In genomic region chr20:49216991-49217578, GRCh38 we compare ENCODE assay signal across 8 cellular contexts. TPM values are rescaled to one million over a fixed set of nuclear protein-coding genes. Genes with fewer than 3 reads are reported as not detected.
DNase-seq lines count a peak whose midpoint lies in the region; ATAC-seq and TF ChIP-seq lines count a peak whose summit lies in the region.

No MANE protein-coding gene starts in this region.

- H3K27ac Mint-ChIP-seq in CD8-positive, alpha-beta memory T cell, result peak overlapping the region; percentile 48 to 96 (median 84)
- H3K27ac Mint-ChIP-seq in dendritic cell treated with granulocyte-macrophage colony-stimulating factor and Interleukin-4, amounts not matched to agents 40 ng/mL and 50 ng/mL, for 4 days, result no peak overlapping the region

- CTCF ChIA-PET in CD8-positive, alpha-beta memory T cell (lab: Charles Lee), result interaction anchor here (0.7 to 6.4 kb wide), 34 partner anchors 12 to 188 kb away, joined by 3 to 98 read pairs (median 5); partner anchors contain the start of gene STAU1

- no peak overlapping the region for H3K27ac ChIP-seq in CD8-positive, alpha-beta memory T cell (ENCODE audit: low read depth, low read length)
- H3K27ac ChIP-seq in right lobe of liver, result no peak overlapping the region

- POLR2A ChIA-PET in CD8-positive, alpha-beta memory T cell (lab: Charles Lee), result interaction anchor here (0.6 to 1.4 kb wide), 4 partner anchors 30 to 84 kb away, joined by 3 to 6 read pairs (median 6); partner anchors contain the start of gene STAU1

- intact Hi-C loops in dendritic cell treated with granulocyte-macrophage colony-stimulating factor and Interleukin-4, amounts not matched to agents 40 ng/mL and 50 ng/mL, for 4 days (cut with micrococcal nuclease), result loop anchor here (1.0 to 10.0 kb wide), 2 partner anchors 52 to 84 kb away; no protein-coding TSS in a partner anchor
- intact Hi-C loops in right lobe of liver (cut with DNase I), result loop anchor here in 1 of 2 donors (5.0 kb wide), 1 partner anchor 80 kb away; no protein-coding TSS in a partner anchor

- no peaks in the 10 kb centered on the region for H3K27me3 ChIP-seq in CD8-positive, alpha-beta memory T cell (ENCODE audit: insufficient read depth, low read length, poor library complexity, severe bottlenecking)
- H3K27me3 ChIP-seq in right lobe of liver, result no peaks in the 10 kb centered on the region

- H3K4me3 ChIP-seq in CD8-positive, alpha-beta memory T cell (ENCODE audit: low read length), result no peak overlapping the region
- no peak overlapping the region for H3K4me3 ChIP-seq in right lobe of liver

- no peaks in the 10 kb centered on the region for H3K9me3 Mint-ChIP-seq in CD8-positive, alpha-beta memory T cell
- H3K9me3 Mint-ChIP-seq in dendritic cell treated with granulocyte-macrophage colony-stimulating factor and Interleukin-4, amounts not matched to agents 40 ng/mL and 50 ng/mL, for 4 days, result no peaks in the 10 kb centered on the region

- no peaks in the 10 kb centered on the region for H3K36me3 ChIP-seq in CD8-positive, alpha-beta memory T cell (ENCODE audit: insufficient read depth, low read length)
- H3K36me3 ChIP-seq in right lobe of liver, result peaks cover 0 to 8% (median under 1%) of the 10 kb centered on the region in 4 donors

- ATAC-seq in right lobe of liver (peak; percentile 69 to 77 (median 74)), GM19452 (IDR thresholded peaks at IDR 0.05; ENCODE audit: unreplicated experiment) (no peak)

- peaks cover 27 to 40% (median 32%) of the 10 kb centered on the region in 3 donors for H3K4me1 Mint-ChIP-seq in CD8-positive, alpha-beta memory T cell
- peaks cover 18% of the 10 kb centered on the region for H3K4me1 Mint-ChIP-seq in dendritic cell treated with granulocyte-macrophage colony-stimulating factor and Interleukin-4, amounts not matched to agents 40 ng/mL and 50 ng/mL, for 4 days (ENCODE audit: low read depth)

- no peaks in the 10 kb centered on the region for H3K9me3 ChIP-seq in CD8-positive, alpha-beta memory T cell (ENCODE audit: low read length)
- no peaks in the 10 kb centered on the region for H3K9me3 ChIP-seq in right lobe of liver

- peaks cover 3 to 4% of the 10 kb centered on the region in 2 donors for H3K27me3 Mint-ChIP-seq in CD8-positive, alpha-beta memory T cell
- no peaks in the 10 kb centered on the region for H3K27me3 Mint-ChIP-seq in dendritic cell treated with granulocyte-macrophage colony-stimulating factor and Interleukin-4, amounts not matched to agents 40 ng/mL and 50 ng/mL, for 4 days

- peaks cover 23% of the 10 kb centered on the region for H3K4me1 ChIP-seq in CD8-positive, alpha-beta memory T cell (ENCODE audit: insufficient read depth, low read length)
- peaks cover 0 to 16% (median 3%) of the 10 kb centered on the region in 4 donors for H3K4me1 ChIP-seq in right lobe of liver

- peaks cover 0 to 25% (median 0%) of the 10 kb centered on the region in 3 donors for H3K36me3 Mint-ChIP-seq in CD8-positive, alpha-beta memory T cell
- peaks cover 28% of the 10 kb centered on the region for H3K36me3 Mint-ChIP-seq in dendritic cell treated with granulocyte-macrophage colony-stimulating factor and Interleukin-4, amounts not matched to agents 40 ng/mL and 50 ng/mL, for 4 days (ENCODE audit: low read depth)

- peak; percentile 79 to 94 (median 89) for DNase-seq in CD8-positive, alpha-beta memory T cell
- peak; percentile 87 for DNase-seq in HS-27A (ENCODE audit: low read depth)
- DNase-seq in NCI-H82 (lab: John Stamatoyannopoulos, UW), result peak; percentile 96
- peak; percentile 97 for DNase-seq in activated CD4-positive, alpha-beta T cell treated with anti-CD3 and anti-CD28 coated beads, Interleukin-2, amount 50 U/mL, for 1 hour
- peak; percentile 92 to 95 (median 93) for DNase-seq in right lobe of liver
- DNase-seq in stimulated activated CD4-positive, alpha-beta T cell treated with anti-CD3 and anti-CD28 coated beads, Interleukin-4, amount 100 ng/mL, for 48 hours (ENCODE audit: low read depth in 2 of 2), result peak; percentile 96 to 99

- peak; percentile 87 to 92 (median 88) for TF ChIP-seq CTCF in right lobe of liver (IDR thresholded peaks at IDR 0.05)

- H3K4me3 Mint-ChIP-seq in CD8-positive, alpha-beta memory T cell, result peak overlapping the region; percentile 7 to 76 (median 68)
- peak overlapping the region; percentile 9 for H3K4me3 Mint-ChIP-seq in dendritic cell treated with granulocyte-macrophage colony-stimulating factor and Interleukin-4, amounts not matched to agents 40 ng/mL and 50 ng/mL, for 4 days

- WGBS in right lobe of liver (ENCODE audit: insufficient coverage, low coverage, low lambda C conversion rate, missing lambda C conversion rate), result 11% methylated on average over 10 of the region's 11 CpGs

- TF ChIP-seq POLR2A in right lobe of liver (IDR thresholded peaks at IDR 0.05), result no peak

RNA-seq across cellular contexts. Expression of gene DDX27, which starts 2.1 kb away (rescaled TPM):
- 10 to 100 TPM; 67.3 to 68.7 TPM for total RNA-seq in CD8-positive, alpha-beta memory T cell
- 50.1 TPM for polyA plus RNA-seq in CD8-positive, alpha-beta memory T cell
- 10 to 100 TPM in 5 of 6 experiments, 1 to 10 TPM in 1; 7.6 to 15.7 (median 11.6) TPM for total RNA-seq in right lobe of liver

RNA-seq across cellular contexts. Expression of gene STAU1, which starts 29.0 kb away (rescaled TPM):
- total RNA-seq in CD8-positive, alpha-beta memory T cell, result 10 to 100 TPM; 76.8 to 77.6 TPM
- polyA plus RNA-seq in CD8-positive, alpha-beta memory T cell, result 40.5 TPM
- 10 to 100 TPM; 53.7 to 96.6 (median 70.4) TPM for total RNA-seq in right lobe of liver

Comparison
In these comparisons a context has a peak if more than half of its experiments do, and no peak if none do; other contexts are left out.
1. RNA of gene DDX27, which starts 2.1 kb away (total RNA-seq): 67.3 to 68.7 TPM in CD8-positive, alpha-beta memory T cell; 7.6 to 15.7 TPM in right lobe of liver; every median in the first group is over 4 times any median in the second.
2. Peak in every context shown above with its lines, with median percentiles within 50 percentile points of each other: DNase-seq.